ENCODE assay signal across 18 cellular contexts in genomic region chr13:105894711-105895110, GRCh38.
"Had no signal": no experiment of that assay in that cellular context is flagged by ENCODE, and none has a peak within 500 bp of the region (broad histone marks: within the 10 kb centered on the region; RNA-seq: fewer than 3 reads in every experiment).

No MANE protein-coding gene starts in this region.

- H3K4me1 ChIP-seq: ascending aorta, breast epithelium, gastrocnemius medialis, stomach, testis had no signal

- H3K27ac ChIP-seq: ascending aorta, breast epithelium, gastrocnemius medialis, stomach, testis had no signal

- DNase-seq: activated CD4-positive, alpha-beta memory T cell treated with anti-CD3 and anti-CD28 coated beads for 36 hours; activated CD4-positive, alpha-beta T cell treated with anti-CD3 and anti-CD28 coated beads for 36 hours; activated naive CD4-positive, alpha-beta T cell treated with Interleukin-2 at 50 U/mL for 16 hours; activated naive CD8-positive, alpha-beta T cell treated with anti-CD3 and anti-CD28 coated beads, Interleukin-2, amount 10 ng/mL, durations not matched to agents 7 days and 5 days; activated T-cell treated with anti-CD3 and anti-CD28 coated beads, Interleukin-2, amount 50 U/mL, for 24 hours; cortex of kidney; erythroblast; gastrocnemius medialis; head of caudate nucleus; stimulated activated CD4-positive, alpha-beta T cell treated with anti-CD3 and anti-CD28 coated beads, Interleukin-4, amount 100 ng/mL, for 24 hours; stomach; T-helper 2 cell; testis had no signal

- H3K27me3 ChIP-seq: ascending aorta, breast epithelium, gastrocnemius medialis, stomach, testis had no signal

- H3K36me3 ChIP-seq: ascending aorta, breast epithelium, gastrocnemius medialis, stomach had no signal

- H3K9me3 ChIP-seq: ascending aorta, breast epithelium, gastrocnemius medialis, testis had no signal

- ATAC-seq: activated CD4-positive, alpha-beta T cell treated with anti-CD3 and anti-CD28 coated beads for 36 hours; gastrocnemius medialis; sciatic nerve; stimulated activated effector memory CD8-positive, alpha-beta T cell treated with anti-CD3 and anti-CD28 coated beads, Interleukin-12 subunit alpha, Interleukin-12 subunit beta, amount 100 ng/mL, for 72 hours had no signal

- H3K4me3 ChIP-seq: ascending aorta, breast epithelium, gastrocnemius medialis, lung, stomach, testis had no signal
